16 cellular contexts compared by ENCODE assay signal in the genomic region with DNA sequence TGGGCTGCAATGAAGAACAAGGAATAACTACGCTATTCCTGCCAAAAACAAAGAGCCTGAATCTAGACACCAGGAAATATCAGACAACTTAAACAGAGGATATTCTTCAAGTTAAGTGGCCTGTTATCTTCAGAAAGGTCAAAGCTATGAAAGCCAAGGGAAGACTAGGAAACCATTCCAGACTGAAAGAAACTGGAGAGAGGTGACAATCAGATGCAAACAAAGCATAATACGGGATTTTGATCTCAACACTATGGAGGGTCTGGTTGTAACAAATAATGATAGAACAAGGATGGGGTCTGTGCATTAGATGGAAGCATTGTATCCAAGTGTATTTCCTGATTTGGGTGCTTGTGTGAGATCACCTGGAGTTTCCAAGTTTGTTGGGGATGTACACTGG. TPM values are rescaled to one million over a fixed set of nuclear protein-coding genes. Genes with fewer than 3 reads are reported as not detected.
DNase-seq lines count a peak whose midpoint lies in the region; ATAC-seq, FAIRE-seq and TF ChIP-seq lines count a peak whose summit lies in the region.
"Had no signal": no experiment of that assay in that cellular context is flagged by ENCODE, and none has a peak within 500 bp of the region (broad histone marks: within the 10 kb centered on the region; RNA-seq: fewer than 3 reads in every experiment).

No MANE protein-coding gene starts in this region.

- TF ChIP-seq CTCF in NB4 (IDR thresholded peaks at IDR 0.05; ENCODE audit: low read depth, low read length) (no peak), astrocyte (IDR thresholded peaks at IDR 0.05; ENCODE audit: insufficient read depth, low read depth, low read length) (no peak), left lung (IDR thresholded peaks at IDR 0.05) (no peak)

- no peak overlapping the region for H3K9ac ChIP-seq in astrocyte (ENCODE audit: low read length)
- no peak overlapping the region for H3K9ac ChIP-seq in skeletal muscle satellite cell (ENCODE audit: low read depth, low read length)

- H3K4me1 Mint-ChIP-seq in activated T-cell treated with anti-CD3 and anti-CD28 coated beads, Interleukin-2, amount 50 U/mL, for 72 hours (ENCODE audit: low read depth), result peaks cover 57% of the 10 kb centered on the region
- peaks cover 6% of the 10 kb centered on the region for H3K4me1 Mint-ChIP-seq in astrocyte (ENCODE audit: low read depth, unreplicated experiment)

- H3K27me3 Mint-ChIP-seq in activated T-cell treated with anti-CD3 and anti-CD28 coated beads, Interleukin-2, amount 50 U/mL, for 72 hours (ENCODE audit: low read depth), result no peaks in the 10 kb centered on the region
- no peaks in the 10 kb centered on the region for H3K27me3 Mint-ChIP-seq in astrocyte (ENCODE audit: low read depth, unreplicated experiment)
- H3K27me3 Mint-ChIP-seq: activated CD4-positive, alpha-beta T cell treated with anti-CD3 and anti-CD28 coated beads, Interleukin-2, amount 10 ng/mL, durations not matched to agents 7 days and 5 days had no signal

- peak overlapping the region; percentile 80 for H3K4me3 ChIP-seq in NB4 (ENCODE audit: low read depth, low read length)
- no peak overlapping the region for H3K4me3 ChIP-seq in astrocyte (ENCODE audit: insufficient read depth, low read depth, low read length)
- no peak overlapping the region for H3K4me3 ChIP-seq in skeletal muscle satellite cell (ENCODE audit: low read length)
- H3K4me3 ChIP-seq in left lung, result no peak overlapping the region
- H3K4me3 ChIP-seq: thyroid gland had no signal

- H3K9me3 Mint-ChIP-seq in activated T-cell treated with anti-CD3 and anti-CD28 coated beads, Interleukin-2, amount 50 U/mL, for 72 hours, result no peaks in the 10 kb centered on the region
- no peaks in the 10 kb centered on the region for H3K9me3 Mint-ChIP-seq in astrocyte (ENCODE audit: unreplicated experiment)
- H3K9me3 Mint-ChIP-seq: activated CD4-positive, alpha-beta T cell treated with anti-CD3 and anti-CD28 coated beads, Interleukin-2, amount 10 ng/mL, durations not matched to agents 7 days and 5 days had no signal

- H3K36me3 ChIP-seq in astrocyte (ENCODE audit: insufficient read depth, low read length), result peaks cover 17% of the 10 kb centered on the region
- peaks cover 19% of the 10 kb centered on the region for H3K36me3 ChIP-seq in skeletal muscle satellite cell (ENCODE audit: insufficient read depth, low read length)
- peaks cover 0 to 33% of the 10 kb centered on the region in 2 donors for H3K36me3 ChIP-seq in left lung

- H3K79me2 ChIP-seq in astrocyte (ENCODE audit: insufficient read depth, low read length), result peaks cover 61% of the 10 kb centered on the region

- TF ChIP-seq POLR2A in NB4 (IDR thresholded peaks at IDR 0.05; ENCODE audit: extremely low read depth, insufficient read length), result no peak

- peaks cover 7 to 20% of the 10 kb centered on the region in 2 donors for H3K36me3 Mint-ChIP-seq in activated T-cell treated with anti-CD3 and anti-CD28 coated beads, Interleukin-2, amount 50 U/mL, for 72 hours (ENCODE audit: insufficient read depth in 2 of 2)
- peaks cover 3% of the 10 kb centered on the region for H3K36me3 Mint-ChIP-seq in astrocyte (ENCODE audit: low read depth, unreplicated experiment)

- H3K4me3 Mint-ChIP-seq in activated T-cell treated with anti-CD3 and anti-CD28 coated beads, Interleukin-2, amount 50 U/mL, for 72 hours, result peak overlapping the region; percentile 62 to 87
- H3K4me3 Mint-ChIP-seq in astrocyte (ENCODE audit: unreplicated experiment), result peak overlapping the region; percentile 5

- H2AFZ ChIP-seq in astrocyte (ENCODE audit: low read depth, low read length), result no peak overlapping the region

- FAIRE-seq in astrocyte (lab: Jason Lieb, UNC), result peak; percentile 37
- no peak for FAIRE-seq in frontal cortex (lab: Jason Lieb, UNC)
- FAIRE-seq: kidney had no signal

- no peak overlapping the region for H3K4me2 ChIP-seq in astrocyte (ENCODE audit: low read length)
- peak overlapping the region; percentile 11 for H3K4me2 ChIP-seq in skeletal muscle satellite cell (ENCODE audit: low read length)

- intact Hi-C loops in left lung (cut with DNase I), result no loop called here

- H4K20me1 ChIP-seq in astrocyte (ENCODE audit: insufficient read depth, low read length), result peaks cover 18% of the 10 kb centered on the region

- DNase-seq in activated T-cell treated with anti-CD3 and anti-CD28 coated beads, Interleukin-2, amount 50 U/mL, for 72 hours, result no peak
- DNase-seq in activated T-cell treated with anti-CD3 and anti-CD28 coated beads for 4 hours (no peak), NB4 (ENCODE audit: low read depth) (no peak), astrocyte (ENCODE audit: low read depth) (no peak), frontal cortex (ENCODE audit: low spot score in 2 of 2) (no peak), left lung (no peak)
- DNase-seq: activated CD4-positive, alpha-beta T cell treated with anti-CD3 and anti-CD28 coated beads, Interleukin-2, amount 10 ng/mL, durations not matched to agents 7 days and 5 days; DMS79 treated with DMSO at 0.1 percent for 48 hours; kidney; NCI-H1436 treated with DMSO at 0.1 percent for 48 hours; NCI-H524; thyroid gland had no signal

- peak overlapping the region; percentile 80 for H3K27ac Mint-ChIP-seq in activated T-cell treated with anti-CD3 and anti-CD28 coated beads, Interleukin-2, amount 50 U/mL, for 72 hours
- H3K27ac Mint-ChIP-seq in astrocyte (ENCODE audit: unreplicated experiment), result no peak overlapping the region

- H3K27me3 ChIP-seq in astrocyte (ENCODE audit: insufficient read depth, low read length), result no peaks in the 10 kb centered on the region
- H3K27me3 ChIP-seq in skeletal muscle satellite cell (ENCODE audit: control insufficient read depth, insufficient read depth, low read length), result no peaks in the 10 kb centered on the region
- H3K27me3 ChIP-seq in left lung, result no peaks in the 10 kb centered on the region
- H3K27me3 ChIP-seq: thyroid gland had no signal

- H3K9me3 ChIP-seq in astrocyte (ENCODE audit: insufficient read depth, low read depth, low read length), result no peaks in the 10 kb centered on the region
- no peaks in the 10 kb centered on the region for H3K9me3 ChIP-seq in skeletal muscle satellite cell (replicated peaks; ENCODE audit: low read length)
- no peaks in the 10 kb centered on the region for H3K9me3 ChIP-seq in left lung
- H3K9me3 ChIP-seq: thyroid gland had no signal

- H3K27ac ChIP-seq in astrocyte (ENCODE audit: low read depth, low read length), result no peak overlapping the region
- no peak overlapping the region for H3K27ac ChIP-seq in left lung
- H3K27ac ChIP-seq: epithelial cell of prostate, RWPE1, thyroid gland had no signal

- ATAC-seq in activated T-cell treated with anti-CD3 and anti-CD28 coated beads, Interleukin-2, amount 50 U/mL, for 72 hours (replicated peaks in 1 of 2), result no peak
- ATAC-seq in left lung (no peak), GM19397 (IDR thresholded peaks at IDR 0.05; ENCODE audit: unreplicated experiment) (no peak)

- peaks cover 11% of the 10 kb centered on the region for H3K4me1 ChIP-seq in astrocyte (ENCODE audit: insufficient read depth, low read length)
- H3K4me1 ChIP-seq in skeletal muscle satellite cell (ENCODE audit: control insufficient read depth, insufficient read depth, low read length), result peaks cover 12% of the 10 kb centered on the region
- peaks cover 9 to 27% of the 10 kb centered on the region in 2 donors for H3K4me1 ChIP-seq in left lung

RNA-seq across cellular contexts. Expression of a gene that starts 2.7 kb away (rescaled TPM):
- 100 to 1,000 TPM; 204 to 218 TPM for total RNA-seq in activated T-cell treated with anti-CD3 and anti-CD28 coated beads, Interleukin-2, amount 50 U/mL, for 72 hours
- 159 and 173 TPM in 2 replicates for total RNA-seq in astrocyte
- 152 and 167 TPM in 2 replicates for total RNA-seq in skeletal muscle satellite cell (2012; rRNA removed)
- total RNA-seq in frontal cortex, result 199 TPM
- 100 to 1,000 TPM in 1 of 2 donors, 10 to 100 TPM in 1; 81.0 to 120 TPM for total RNA-seq in left lung

RNA-seq across cellular contexts. Expression of a gene that starts 45.9 kb away (rescaled TPM):
- 10 to 100 TPM; 28.7 to 34.2 TPM for total RNA-seq in activated T-cell treated with anti-CD3 and anti-CD28 coated beads, Interleukin-2, amount 50 U/mL, for 72 hours
- 25.7 and 25.9 TPM in 2 replicates for total RNA-seq in astrocyte
- 19.4 and 33.7 TPM in 2 replicates for total RNA-seq in skeletal muscle satellite cell (2012; rRNA removed)
- 25.7 TPM for total RNA-seq in frontal cortex
- 10 to 100 TPM; 23.9 to 33.3 TPM for total RNA-seq in left lung

RNA-seq across cellular contexts. Expression of a gene that starts 50.3 kb away (rescaled TPM):
- 10 to 100 TPM; 49.5 to 52.1 TPM for total RNA-seq in activated T-cell treated with anti-CD3 and anti-CD28 coated beads, Interleukin-2, amount 50 U/mL, for 72 hours
- total RNA-seq in astrocyte (55.1 and 61.7 TPM in 2 replicates), frontal cortex (76.6 TPM), left lung (10 to 100 TPM; 60.3 to 63.9 TPM)
- total RNA-seq in skeletal muscle satellite cell (2012; rRNA removed), result 79.7 and 88.2 TPM in 2 replicates
